Comparison of ENCODE assay signal across 8 cellular contexts in the genomic region with DNA sequence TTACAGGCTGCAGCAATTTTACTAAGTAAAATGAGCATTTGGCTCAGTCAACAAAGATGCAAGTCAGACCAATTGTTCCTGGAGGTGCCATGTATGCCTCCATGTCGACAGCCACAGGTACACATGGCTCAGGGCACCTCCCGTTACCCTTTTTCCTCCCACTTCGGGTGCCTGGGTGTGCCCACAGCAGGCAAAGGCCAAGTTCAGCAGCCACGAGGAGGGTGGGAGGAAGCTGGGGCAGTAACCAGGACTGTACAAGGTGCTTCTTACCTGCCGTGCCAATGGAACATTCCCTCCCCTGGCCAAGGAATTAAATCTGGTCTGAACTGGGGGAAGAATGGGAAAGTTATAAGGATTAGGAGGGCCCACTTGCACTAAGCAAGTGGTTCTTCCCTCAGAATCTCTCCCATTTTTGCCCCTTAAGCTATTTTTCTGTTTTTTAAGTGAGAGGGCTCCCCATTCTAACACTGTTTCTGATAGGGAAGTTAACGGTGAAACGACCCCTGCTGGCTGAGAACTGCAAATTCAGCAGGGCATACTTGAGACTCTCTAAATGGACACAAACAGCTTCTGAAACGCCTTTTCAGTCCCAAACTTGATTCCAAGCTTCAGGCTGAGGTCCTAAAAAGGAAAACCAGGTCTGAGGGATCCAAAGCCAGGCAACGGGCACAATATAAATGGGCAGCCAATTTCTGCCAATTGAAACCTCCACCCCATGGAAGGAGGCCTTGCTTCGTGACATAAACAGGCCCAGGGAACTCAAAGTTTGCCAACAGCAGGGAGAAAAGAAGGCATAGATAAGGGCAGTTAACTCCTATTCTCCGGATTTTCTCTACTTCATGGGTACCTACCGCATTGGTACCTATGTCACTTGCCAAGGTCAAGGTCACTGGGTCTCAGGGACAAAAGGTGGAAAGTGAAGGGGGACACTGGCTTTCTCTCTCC. TPM values are rescaled to one million over a fixed set of nuclear protein-coding genes. Genes with fewer than 3 reads are reported as not detected.
DNase-seq lines count a peak whose midpoint lies in the region; ATAC-seq lines count a peak whose summit lies in the region.

No MANE protein-coding gene starts in this region.

- no peak overlapping the region for H3K9ac ChIP-seq in mesenchymal stem cell (ENCODE audit: low read length)

- intact Hi-C loops in activated CD4-positive, alpha-beta T cell treated with anti-CD3 and anti-CD28 coated beads for 36 hours (cut with DNase I, micrococcal nuclease): loop anchor here (1.0 to 2.0 kb wide), 5 partner anchors 23 to 377 kb away; no protein-coding TSS in a partner anchor

- H3K18ac ChIP-seq in mesenchymal stem cell (ENCODE audit: low read depth in 1 of 2, low read length in 2 of 2): no peak overlapping the region

- H4K91ac ChIP-seq in mesenchymal stem cell (ENCODE audit: low read length): no peak overlapping the region

- peak; percentile 85 for ATAC-seq in activated CD4-positive, alpha-beta T cell treated with anti-CD3 and anti-CD28 coated beads for 36 hours
- ATAC-seq in stimulated activated naive B cell treated with anti-CD40 and anti-IgM and Interleukin-4, amounts not matched to agents 10 μg/mL and 1 μg/mL and 100 μg/mL, for 72 hours (replicated peaks): peak; percentile 34 to 48
- no peak for ATAC-seq in HG02884 (IDR thresholded peaks at IDR 0.05; ENCODE audit: unreplicated experiment)

- no peak overlapping the region for H3K27ac ChIP-seq in mesenchymal stem cell (ENCODE audit: low read length, poor library complexity, severe bottlenecking)

- H2BK12ac ChIP-seq in mesenchymal stem cell (ENCODE audit: low read length in 2 of 2): peak overlapping the region in 1 of 2 experiments; percentile 26

- H3K36me3 Mint-ChIP-seq in activated CD4-positive, alpha-beta T cell treated with anti-CD3 and anti-CD28 coated beads for 36 hours (ENCODE audit: low read depth): peaks cover 21% of the 10 kb centered on the region
- H3K36me3 Mint-ChIP-seq in stimulated activated naive B cell treated with anti-CD40 and anti-IgM and Interleukin-4, amounts not matched to agents 10 μg/mL and 1 μg/mL and 100 μg/mL, for 72 hours: peaks cover 54 to 66% of the 10 kb centered on the region in 2 donors

- no peaks in the 10 kb centered on the region for H3K79me1 ChIP-seq in mesenchymal stem cell (replicated peaks; ENCODE audit: low read length, poor library complexity, severe bottlenecking)

- peak overlapping the region; percentile 60 for H3K4me3 Mint-ChIP-seq in activated CD4-positive, alpha-beta T cell treated with anti-CD3 and anti-CD28 coated beads for 36 hours
- H3K4me3 Mint-ChIP-seq in stimulated activated naive B cell treated with anti-CD40 and anti-IgM and Interleukin-4, amounts not matched to agents 10 μg/mL and 1 μg/mL and 100 μg/mL, for 72 hours: peak overlapping the region; percentile 34 to 55

- no peak overlapping the region for H3K14ac ChIP-seq in mesenchymal stem cell (ENCODE audit: low read length in 2 of 2)

- H3K27me3 Mint-ChIP-seq in activated CD4-positive, alpha-beta T cell treated with anti-CD3 and anti-CD28 coated beads for 36 hours: no peaks in the 10 kb centered on the region
- H3K27me3 Mint-ChIP-seq in stimulated activated naive B cell treated with anti-CD40 and anti-IgM and Interleukin-4, amounts not matched to agents 10 μg/mL and 1 μg/mL and 100 μg/mL, for 72 hours: no peaks in the 10 kb centered on the region

- H3K27me3 ChIP-seq in mesenchymal stem cell (ENCODE audit: control insufficient read depth in 1 of 2, insufficient read depth in 1 of 2, low read length in 2 of 2): no peaks in the 10 kb centered on the region

- H3K4me1 ChIP-seq in mesenchymal stem cell (ENCODE audit: control insufficient read depth, insufficient read depth, low read depth, low read length): peaks cover 8% of the 10 kb centered on the region

- H2AFZ ChIP-seq in mesenchymal stem cell (ENCODE audit: low read depth, low read length): no peak overlapping the region

- peaks cover 50% of the 10 kb centered on the region for H3K4me1 Mint-ChIP-seq in activated CD4-positive, alpha-beta T cell treated with anti-CD3 and anti-CD28 coated beads for 36 hours
- H3K4me1 Mint-ChIP-seq in stimulated activated naive B cell treated with anti-CD40 and anti-IgM and Interleukin-4, amounts not matched to agents 10 μg/mL and 1 μg/mL and 100 μg/mL, for 72 hours: peaks cover 57 to 81% of the 10 kb centered on the region in 2 donors

- 58% methylated on average over 12 of the region's 12 CpGs for WGBS in mesenchymal stem cell

- no peaks in the 10 kb centered on the region for H3K9me3 ChIP-seq in mesenchymal stem cell (ENCODE audit: control insufficient read depth, low read length)

- H2BK120ac ChIP-seq in mesenchymal stem cell (ENCODE audit: low read depth, low read length): no peak overlapping the region

- H3K9me3 Mint-ChIP-seq in activated CD4-positive, alpha-beta T cell treated with anti-CD3 and anti-CD28 coated beads for 36 hours (ENCODE audit: low read depth): peaks cover 22% of the 10 kb centered on the region
- H3K9me3 Mint-ChIP-seq in stimulated activated naive B cell treated with anti-CD40 and anti-IgM and Interleukin-4, amounts not matched to agents 10 μg/mL and 1 μg/mL and 100 μg/mL, for 72 hours: peaks cover 19% of the 10 kb centered on the region in 2 donors

- no peak overlapping the region for H4K8ac ChIP-seq in mesenchymal stem cell (ENCODE audit: low read length)

- no peak overlapping the region for H2AK5ac ChIP-seq in mesenchymal stem cell (ENCODE audit: low read length, severe bottlenecking)

- POLR2A ChIA-PET in activated CD4-positive, alpha-beta T cell treated with anti-CD3 and anti-CD28 coated beads for 36 hours (lab: Charles Lee): interaction anchor here (1.0 to 2.7 kb wide), 3 partner anchors 36 to 38 kb away, joined by 4 to 8 read pairs (median 4); a partner anchor contains a TSS

- peak overlapping the region; percentile 94 for H3K27ac Mint-ChIP-seq in activated CD4-positive, alpha-beta T cell treated with anti-CD3 and anti-CD28 coated beads for 36 hours
- peak overlapping the region; percentile 92 for H3K27ac Mint-ChIP-seq in stimulated activated naive B cell treated with anti-CD40 and anti-IgM and Interleukin-4, amounts not matched to agents 10 μg/mL and 1 μg/mL and 100 μg/mL, for 72 hours

- no peaks in the 10 kb centered on the region for H3K36me3 ChIP-seq in mesenchymal stem cell (ENCODE audit: control insufficient read depth in 1 of 2, insufficient read depth in 2 of 2, low read depth in 1 of 2, low read length in 2 of 2)

- no peak overlapping the region for H3K4me3 ChIP-seq in mesenchymal stem cell (ENCODE audit: insufficient read depth in 1 of 2, low read depth in 1 of 2, low read length in 2 of 2)

- no peak overlapping the region for H3K4ac ChIP-seq in mesenchymal stem cell (ENCODE audit: low read depth in 1 of 2, low read length in 2 of 2)

- DNase-seq in SIG-M5 treated with dmso at 0.1 percent for 504 hours (lab: John Stamatoyannopoulos, UW; ENCODE audit: unreplicated experiment): peak; percentile 56
- no peak for DNase-seq in SIG-M5 (lab: John Stamatoyannopoulos, UW)
- DNase-seq in NCI-H1930 (lab: John Stamatoyannopoulos, UW): peak; percentile 6 to 18
- DNase-seq in activated CD4-positive, alpha-beta T cell treated with anti-CD3 and anti-CD28 coated beads for 36 hours: peak; percentile 82
- peak; percentile 29 to 64 for DNase-seq in dermis microvascular lymphatic vessel endothelial cell (ENCODE audit: low read depth in 2 of 2)
- peak; percentile 62 for DNase-seq in mesenchymal stem cell
- no peak for DNase-seq in stimulated activated naive B cell treated with anti-CD40 and anti-IgM and Interleukin-4, amounts not matched to agents 10 μg/mL and 1 μg/mL and 100 μg/mL, for 72 hours

- H2BK5ac ChIP-seq in mesenchymal stem cell (ENCODE audit: low read depth, low read length, poor library complexity, severe bottlenecking): no peak overlapping the region

- no peak overlapping the region for H2BK15ac ChIP-seq in mesenchymal stem cell (ENCODE audit: low read depth, poor library complexity, severe bottlenecking)

- H3K23ac ChIP-seq in mesenchymal stem cell (ENCODE audit: low read length in 2 of 2): no peak overlapping the region

- no peak overlapping the region for H3K4me2 ChIP-seq in mesenchymal stem cell (ENCODE audit: low read length, poor library complexity, severe bottlenecking)

- CTCF ChIA-PET in activated CD4-positive, alpha-beta T cell treated with anti-CD3 and anti-CD28 coated beads for 36 hours (lab: Charles Lee): interaction anchor here (0.6 to 4.3 kb wide), 40 partner anchors 8 to 636 kb away, joined by 3 to 53 read pairs (median 4); a partner anchor contains a TSS

RNA-seq across cellular contexts. Expression of a gene that starts 24.8 kb away (rescaled TPM):
- total RNA-seq in activated CD4-positive, alpha-beta T cell treated with anti-CD3 and anti-CD28 coated beads for 36 hours: 1 to 10 TPM; 3.1 to 3.8 TPM
- not detected in 2 replicates for total RNA-seq in dermis microvascular lymphatic vessel endothelial cell
- polyA plus RNA-seq in mesenchymal stem cell (2013, experiment 1 of 2): not detected
- polyA plus RNA-seq in mesenchymal stem cell (2013, experiment 2 of 2): not detected

RNA-seq across cellular contexts. Expression of a gene that starts 38.6 kb away (rescaled TPM):
- 100 to 1,000 TPM; 190 to 212 TPM for total RNA-seq in activated CD4-positive, alpha-beta T cell treated with anti-CD3 and anti-CD28 coated beads for 36 hours
- 0.64 and 0.89 TPM in 2 replicates for total RNA-seq in dermis microvascular lymphatic vessel endothelial cell
- polyA plus RNA-seq in mesenchymal stem cell (2013, experiment 1 of 2): 2.4 TPM
- 2.9 TPM for polyA plus RNA-seq in mesenchymal stem cell (2013, experiment 2 of 2)

RNA-seq across cellular contexts. Expression of a gene that starts 52.6 kb away (rescaled TPM):
- total RNA-seq in activated CD4-positive, alpha-beta T cell treated with anti-CD3 and anti-CD28 coated beads for 36 hours: 100 to 1,000 TPM in 1 of 2 experiments, 10 to 100 TPM in 1; 97.9 to 127 TPM
- total RNA-seq in dermis microvascular lymphatic vessel endothelial cell: 0.39 and 1.3 TPM in 2 replicates
- polyA plus RNA-seq in mesenchymal stem cell (2013, experiment 1 of 2): 4.8 TPM
- 5.2 TPM for polyA plus RNA-seq in mesenchymal stem cell (2013, experiment 2 of 2)

Comparison
In these comparisons a context has a peak if more than half of its experiments do, and no peak if none do; other contexts are left out.
1. DNase-seq: peak in SIG-M5 treated with dmso at 0.1 percent for 504 hours (single experiment), NCI-H1930 (2 of 2), activated CD4-positive, alpha-beta T cell treated with anti-CD3 and anti-CD28 coated beads for 36 hours (single experiment), dermis microvascular lymphatic vessel endothelial cell (2 of 2) and mesenchymal stem cell (single experiment); none in SIG-M5 (single experiment) and stimulated activated naive B cell treated with anti-CD40 and anti-IgM and Interleukin-4, amounts not matched to agents 10 μg/mL and 1 μg/mL and 100 μg/mL, for 72 hours (single experiment).
2. RNA of a gene that starts 38.6 kb away (total RNA-seq): 190 to 212 TPM in activated CD4-positive, alpha-beta T cell treated with anti-CD3 and anti-CD28 coated beads for 36 hours; 0.64 to 0.89 TPM in dermis microvascular lymphatic vessel endothelial cell; every median in the first group is over 100 times any median in the second.
3. RNA of a gene that starts 52.6 kb away (total RNA-seq): 97.9 to 127 TPM in activated CD4-positive, alpha-beta T cell treated with anti-CD3 and anti-CD28 coated beads for 36 hours; 0.39 to 1.3 TPM in dermis microvascular lymphatic vessel endothelial cell; every median in the first group is over 10 times any median in the second.